In genomic region chr17:58574025-58574424, GRCh38 we compare ENCODE assay signal across 10 cellular contexts.
"Had no signal": no experiment of that assay in that cellular context is flagged by ENCODE, and none has a peak within 500 bp of the region (broad histone marks: within the 10 kb centered on the region; RNA-seq: fewer than 3 reads in every experiment).

No MANE protein-coding gene starts in this region.

- ATAC-seq: HCT116, K562 had no signal

- H3K4me3 Mint-ChIP-seq: HFFc6 had no signal

- H3K36me3 ChIP-seq: HAP-1 had no signal

- H3K27ac ChIP-seq: GM23248, HL-60 had no signal

- DNase-seq: GM23248, GOT3, H7, HFFc6, IMR-90, KG1 had no signal

- H3K9ac ChIP-seq: GM23248 had no signal

- H3K9me3 Mint-ChIP-seq: HFFc6 had no signal

- FAIRE-seq: K562 had no signal

- H3K27ac Mint-ChIP-seq: HFFc6 had no signal

- H2AFZ ChIP-seq: GM23248 had no signal

- H3K9me3 ChIP-seq: HAP-1 had no signal

- H3K4me3 ChIP-seq: GM23248, HAP-1, K562 had no signal
